3 cellular contexts compared by ENCODE assay signal in the genomic region with DNA sequence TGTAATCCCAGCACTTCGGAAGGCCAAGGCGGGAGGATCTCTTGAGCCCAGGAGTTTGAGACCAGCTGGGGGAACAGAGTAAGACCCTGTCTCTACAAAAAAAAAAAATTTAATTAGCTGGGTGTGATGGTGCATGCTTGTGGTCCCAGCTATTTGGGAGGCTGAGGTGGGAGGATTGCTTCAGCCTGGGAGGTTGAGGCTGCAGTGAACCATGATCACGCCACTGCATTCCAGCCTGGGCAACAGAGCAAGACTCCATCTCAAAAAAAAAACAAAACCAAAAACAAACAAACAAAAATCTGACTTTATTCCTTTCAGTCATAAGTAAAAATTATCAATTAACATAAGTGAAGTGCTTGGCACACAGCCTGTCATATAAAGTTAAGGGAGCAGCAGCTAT. TPM values are rescaled to one million over a fixed set of nuclear protein-coding genes. Genes with fewer than 3 reads are reported as not detected.
"Had no signal": no experiment of that assay in that cellular context is flagged by ENCODE, and none has a peak within 500 bp of the region (broad histone marks: within the 10 kb centered on the region; RNA-seq: fewer than 3 reads in every experiment).

No MANE protein-coding gene starts in this region.

RNA-seq across cellular contexts. Expression of a gene that starts 13.7 kb away (rescaled TPM):
- total RNA-seq: skeletal muscle tissue had no signal
- polyA plus RNA-seq: naive thymus-derived CD8-positive, alpha-beta T cell had no signal

RNA-seq across cellular contexts. Expression of a gene that starts 38.2 kb away (rescaled TPM):
- total RNA-seq: mesothelial cell of epicardium had no signal
